ENCODE assay signal across 8 cellular contexts in genomic region chr1:154972517-154973343, GRCh38. TPM values are rescaled to one million over a fixed set of nuclear protein-coding genes. Genes with fewer than 3 reads are reported as not detected.
DNase-seq lines count a peak whose midpoint lies in the region; ATAC-seq and TF ChIP-seq lines count a peak whose summit lies in the region.

No MANE protein-coding gene starts in this region.

- H3K27me3 ChIP-seq in right atrium auricular region (no peaks in the 10 kb centered on the region), gastrocnemius medialis (no peaks in the 10 kb centered on the region)

- DNase-seq in 8988T (peak; percentile 54), HFFc6 (peak; percentile 95), right atrium auricular region (ENCODE audit: low spot score) (peak; percentile 87), gastrocnemius medialis (peak in 1 of 2 donors; percentile 67), DMS114 treated with DMSO at 0.1 percent for 48 hours (lab: John Stamatoyannopoulos, UW; ENCODE audit: unreplicated experiment) (no peak)
- DNase-seq in activated T-helper 1 cell treated with anti-CD3 and anti-CD28 coated beads, Interleukin-12 subunit alpha, Interleukin-12 subunit beta, Interleukin-2, Interleukin-4 antibody, amounts not matched to agents 30 ng/mL and 10 ng/mL and 1 ng/mL, durations not matched to agents 14 hours and 24 hours and 36 hours (ENCODE audit: low spot score), result no peak
- no peak for DNase-seq in stimulated activated CD4-positive, alpha-beta T cell treated with anti-CD3 and anti-CD28 coated beads, Interleukin-12 subunit alpha, Interleukin-12 subunit beta, amount 100 ng/mL, for 4 hours

- no peaks in the 10 kb centered on the region for H3K9me3 Mint-ChIP-seq in HFFc6
- H3K9me3 Mint-ChIP-seq in activated T-helper 1 cell treated with anti-CD3 and anti-CD28 coated beads, Interleukin-12 subunit alpha, Interleukin-12 subunit beta, Interleukin-2, Interleukin-4 antibody, amounts not matched to agents 30 ng/mL and 10 ng/mL and 1 ng/mL, durations not matched to agents 14 hours and 24 hours and 36 hours, result no peaks in the 10 kb centered on the region

- peaks cover 8% of the 10 kb centered on the region for H3K36me3 ChIP-seq in right atrium auricular region
- peaks cover 0 to 8% of the 10 kb centered on the region in 2 donors for H3K36me3 ChIP-seq in gastrocnemius medialis

- H3K36me3 Mint-ChIP-seq in HFFc6 (ENCODE audit: low read depth), result peaks cover 33% of the 10 kb centered on the region
- peaks cover 22% of the 10 kb centered on the region for H3K36me3 Mint-ChIP-seq in activated T-helper 1 cell treated with anti-CD3 and anti-CD28 coated beads, Interleukin-12 subunit alpha, Interleukin-12 subunit beta, Interleukin-2, Interleukin-4 antibody, amounts not matched to agents 30 ng/mL and 10 ng/mL and 1 ng/mL, durations not matched to agents 14 hours and 24 hours and 36 hours (ENCODE audit: low read depth)

- TF ChIP-seq CTCF in HFFc6 (IDR thresholded peaks at IDR 0.05), result no peak
- TF ChIP-seq CTCF in right atrium auricular region (IDR thresholded peaks at IDR 0.05), result no peak
- no peak for TF ChIP-seq CTCF in gastrocnemius medialis (IDR thresholded peaks at IDR 0.05 in 4 of 5, conservative IDR thresholded peaks at IDR 0.05 in 1 of 5)

- in situ Hi-C loops in gastrocnemius medialis (cut with MboI; ENCODE audit: low sequenced_read_pairs in 4 of 4), result loop anchor here in 1 of 4 donors (25.0 kb wide), 1 partner anchor 90 kb away; the partner anchor contains the start of genes ADAM15 and EFNA4

- H3K27ac ChIP-seq in right atrium auricular region, result peak overlapping the region; percentile 99
- peak overlapping the region; percentile 93 to 96 (median 95) for H3K27ac ChIP-seq in gastrocnemius medialis

- peaks cover 7% of the 10 kb centered on the region for H3K27me3 Mint-ChIP-seq in HFFc6 (ENCODE audit: insufficient read depth)
- H3K27me3 Mint-ChIP-seq in activated T-helper 1 cell treated with anti-CD3 and anti-CD28 coated beads, Interleukin-12 subunit alpha, Interleukin-12 subunit beta, Interleukin-2, Interleukin-4 antibody, amounts not matched to agents 30 ng/mL and 10 ng/mL and 1 ng/mL, durations not matched to agents 14 hours and 24 hours and 36 hours (ENCODE audit: insufficient read depth), result no peaks in the 10 kb centered on the region

- TF ChIP-seq POLR2A in gastrocnemius medialis (IDR thresholded peaks at IDR 0.05), result peak in 1 of 2 donors; percentile 34

- H3K9me3 ChIP-seq in right atrium auricular region (no peaks in the 10 kb centered on the region), gastrocnemius medialis (no peaks in the 10 kb centered on the region)

- H3K4me1 Mint-ChIP-seq in HFFc6 (ENCODE audit: low read depth), result peaks cover 21% of the 10 kb centered on the region
- H3K4me1 Mint-ChIP-seq in activated T-helper 1 cell treated with anti-CD3 and anti-CD28 coated beads, Interleukin-12 subunit alpha, Interleukin-12 subunit beta, Interleukin-2, Interleukin-4 antibody, amounts not matched to agents 30 ng/mL and 10 ng/mL and 1 ng/mL, durations not matched to agents 14 hours and 24 hours and 36 hours (ENCODE audit: low read depth), result peaks cover 43% of the 10 kb centered on the region

- intact Hi-C loops in activated T-helper 1 cell treated with anti-CD3 and anti-CD28 coated beads, Interleukin-12 subunit alpha, Interleukin-12 subunit beta, Interleukin-2, Interleukin-4 antibody, amounts not matched to agents 30 ng/mL and 10 ng/mL and 1 ng/mL, durations not matched to agents 14 hours and 24 hours and 36 hours (cut with micrococcal nuclease), result loop anchor here (5.0 kb wide), 1 partner anchor 220 kb away; no protein-coding TSS in a partner anchor
- intact Hi-C loops in gastrocnemius medialis (cut with DNase I; ENCODE audit: low total_unique reads), result loop anchor here (5.0 kb wide), 2 partner anchors 80 to 115 kb away; partner anchors contain the start of gene ADAM15

- peak overlapping the region; percentile 74 to 76 for H3K4me3 ChIP-seq in right atrium auricular region
- H3K4me3 ChIP-seq in gastrocnemius medialis, result peak overlapping the region; percentile 64 to 75 (median 74)

- no peak overlapping the region for H3K27ac Mint-ChIP-seq in HFFc6
- H3K27ac Mint-ChIP-seq in activated T-helper 1 cell treated with anti-CD3 and anti-CD28 coated beads, Interleukin-12 subunit alpha, Interleukin-12 subunit beta, Interleukin-2, Interleukin-4 antibody, amounts not matched to agents 30 ng/mL and 10 ng/mL and 1 ng/mL, durations not matched to agents 14 hours and 24 hours and 36 hours, result peak overlapping the region; percentile 59

- ATAC-seq in gastrocnemius medialis (no peak), GM18861 (IDR thresholded peaks at IDR 0.05; ENCODE audit: unreplicated experiment) (no peak)

- H3K4me1 ChIP-seq in right atrium auricular region (peaks cover 0 to 72% of the 10 kb centered on the region in 2 donors), gastrocnemius medialis (peaks cover 52 to 54% of the 10 kb centered on the region in 2 donors)

- H3K4me3 Mint-ChIP-seq in HFFc6, result no peak overlapping the region
- peak overlapping the region; percentile 79 for H3K4me3 Mint-ChIP-seq in activated T-helper 1 cell treated with anti-CD3 and anti-CD28 coated beads, Interleukin-12 subunit alpha, Interleukin-12 subunit beta, Interleukin-2, Interleukin-4 antibody, amounts not matched to agents 30 ng/mL and 10 ng/mL and 1 ng/mL, durations not matched to agents 14 hours and 24 hours and 36 hours

RNA-seq across cellular contexts. Expression of gene CKS1B, which starts 1.8 kb away (rescaled TPM):
- 100 to 1,000 TPM in 3 of 6 experiments, 10 to 100 TPM in 3; 52.7 to 111 (median 98.8) TPM for total RNA-seq in HFFc6 (2021; fragmentation: NEBNext Ultra II Directional; extraction: Animal tissue kit (Norgen Biotek cat#: 25700))
- 151 and 158 TPM in 2 replicates for total RNA-seq in activated T-helper 1 cell treated with anti-CD3 and anti-CD28 coated beads, Interleukin-12 subunit alpha, Interleukin-12 subunit beta, Interleukin-2, Interleukin-4 antibody, amounts not matched to agents 30 ng/mL and 10 ng/mL and 1 ng/mL, durations not matched to agents 14 hours and 24 hours and 36 hours
- total RNA-seq in right atrium auricular region, result 10 to 100 TPM; 20.0 to 23.8 TPM
- 10 to 100 TPM in 1 of 4 donors, 1 to 10 TPM in 3; 3.6 to 15.7 (median 7.9) TPM for total RNA-seq in gastrocnemius medialis

RNA-seq across cellular contexts. Expression of gene SHC1, which starts 2.2 kb away (rescaled TPM):
- 100 to 1,000 TPM; 371 to 461 (median 401) TPM for total RNA-seq in HFFc6 (2021; fragmentation: NEBNext Ultra II Directional; extraction: Animal tissue kit (Norgen Biotek cat#: 25700))
- 61.4 and 62.3 TPM in 2 replicates for total RNA-seq in activated T-helper 1 cell treated with anti-CD3 and anti-CD28 coated beads, Interleukin-12 subunit alpha, Interleukin-12 subunit beta, Interleukin-2, Interleukin-4 antibody, amounts not matched to agents 30 ng/mL and 10 ng/mL and 1 ng/mL, durations not matched to agents 14 hours and 24 hours and 36 hours
- total RNA-seq in right atrium auricular region (10 to 100 TPM; 69.5 to 80.5 TPM), gastrocnemius medialis (100 to 1,000 TPM in 1 of 4 donors, 10 to 100 TPM in 3; 27.4 to 135 (median 54.9) TPM)

RNA-seq across cellular contexts. Expression of gene FLAD1, which starts 10.4 kb away (rescaled TPM):
- total RNA-seq in HFFc6 (2021; fragmentation: NEBNext Ultra II Directional; extraction: Animal tissue kit (Norgen Biotek cat#: 25700)), result 10 to 100 TPM; 25.1 to 35.3 (median 29.6) TPM
- 69.2 and 74.3 TPM in 2 replicates for total RNA-seq in activated T-helper 1 cell treated with anti-CD3 and anti-CD28 coated beads, Interleukin-12 subunit alpha, Interleukin-12 subunit beta, Interleukin-2, Interleukin-4 antibody, amounts not matched to agents 30 ng/mL and 10 ng/mL and 1 ng/mL, durations not matched to agents 14 hours and 24 hours and 36 hours
- total RNA-seq in right atrium auricular region (10 to 100 TPM; 19.5 to 24.8 TPM), gastrocnemius medialis (10 to 100 TPM; 26.6 to 36.8 (median 31.7) TPM)

RNA-seq across cellular contexts. Expression of gene PYGO2, which starts 11.1 kb away (rescaled TPM):
- 10 to 100 TPM; 19.9 to 23.7 (median 21.3) TPM for total RNA-seq in HFFc6 (2021; fragmentation: NEBNext Ultra II Directional; extraction: Animal tissue kit (Norgen Biotek cat#: 25700))
- total RNA-seq in activated T-helper 1 cell treated with anti-CD3 and anti-CD28 coated beads, Interleukin-12 subunit alpha, Interleukin-12 subunit beta, Interleukin-2, Interleukin-4 antibody, amounts not matched to agents 30 ng/mL and 10 ng/mL and 1 ng/mL, durations not matched to agents 14 hours and 24 hours and 36 hours, result 34.7 and 35.0 TPM in 2 replicates
- total RNA-seq in right atrium auricular region (10 to 100 TPM; 13.9 to 18.4 TPM), gastrocnemius medialis (10 to 100 TPM; 12.6 to 22.7 (median 17.8) TPM)

RNA-seq across cellular contexts. Expression of gene PBXIP1, which starts 16.8 kb away (rescaled TPM):
- total RNA-seq in HFFc6 (2021; fragmentation: NEBNext Ultra II Directional; extraction: Animal tissue kit (Norgen Biotek cat#: 25700)), result 10 to 100 TPM; 26.4 to 42.5 (median 28.1) TPM
- 25.1 and 27.9 TPM in 2 replicates for total RNA-seq in activated T-helper 1 cell treated with anti-CD3 and anti-CD28 coated beads, Interleukin-12 subunit alpha, Interleukin-12 subunit beta, Interleukin-2, Interleukin-4 antibody, amounts not matched to agents 30 ng/mL and 10 ng/mL and 1 ng/mL, durations not matched to agents 14 hours and 24 hours and 36 hours
- total RNA-seq in right atrium auricular region (100 to 1,000 TPM in 1 of 2 donors, 10 to 100 TPM in 1; 81.4 to 101 TPM), gastrocnemius medialis (100 to 1,000 TPM; 126 to 171 (median 165) TPM)

Comparison
In these comparisons a context has a peak if more than half of its experiments do, and no peak if none do; other contexts are left out.
1. DNase-seq: peak in 8988T (single experiment), HFFc6 (single experiment) and right atrium auricular region (single experiment); none in activated T-helper 1 cell treated with anti-CD3 and anti-CD28 coated beads, Interleukin-12 subunit alpha, Interleukin-12 subunit beta, Interleukin-2, Interleukin-4 antibody, amounts not matched to agents 30 ng/mL and 10 ng/mL and 1 ng/mL, durations not matched to agents 14 hours and 24 hours and 36 hours (single experiment), stimulated activated CD4-positive, alpha-beta T cell treated with anti-CD3 and anti-CD28 coated beads, Interleukin-12 subunit alpha, Interleukin-12 subunit beta, amount 100 ng/mL, for 4 hours (single experiment) and DMS114 treated with DMSO at 0.1 percent for 48 hours (single experiment).